Comparison of ENCODE assay signal across 14 cellular contexts in genomic region chr13:113814435-113814821, GRCh38. TPM values are rescaled to one million over a fixed set of nuclear protein-coding genes. Genes with fewer than 3 reads are reported as not detected.
DNase-seq lines count a peak whose midpoint lies in the region; TF ChIP-seq lines count a peak whose summit lies in the region.
"Had no signal": no experiment of that assay in that cellular context is flagged by ENCODE, and none has a peak within 500 bp of the region (broad histone marks: within the 10 kb centered on the region; RNA-seq: fewer than 3 reads in every experiment).

No MANE protein-coding gene starts in this region.

- TF ChIP-seq CTCF in PC-9 (conservative IDR thresholded peaks at IDR 0.05): no peak

- H3K9me2 ChIP-seq in PC-9 (ENCODE audit: insufficient read depth) (no peaks in the 10 kb centered on the region), Karpas-422 (replicated peaks; ENCODE audit: insufficient read depth, low read length) (no peaks in the 10 kb centered on the region)

- DNase-seq in EL: peak; percentile 55
- DNase-seq in PC-9: peak; percentile 80 to 86
- peak; percentile 41 for DNase-seq in fibroblast of peridontal ligament (ENCODE audit: extremely low read depth)
- no peak for DNase-seq in caudate nucleus (lab: John Stamatoyannopoulos, UW)
- no peak for DNase-seq in MV-4-11 (lab: John Stamatoyannopoulos, UW)
- DNase-seq in NCI-H748 treated with DMSO at 0.1 percent for 48 hours (lab: John Stamatoyannopoulos, UW): no peak
- no peak for DNase-seq in Karpas-422
- DNase-seq: activated CD8-positive, alpha-beta memory T cell treated with anti-CD3 and anti-CD28 coated beads, Interleukin-2, amount 50 U/mL, for 48 hours; CD4-positive, CD25-positive, alpha-beta regulatory T cell; naive B cell; NCI-H1694 treated with DMSO at 0.1 percent for 48 hours; WERI-Rb-1 had no signal

- H3K9me3 ChIP-seq in PC-9 (ENCODE audit: insufficient read depth, low read depth) (no peaks in the 10 kb centered on the region), skeletal muscle satellite cell (replicated peaks; ENCODE audit: low read length) (no peaks in the 10 kb centered on the region), Karpas-422 (ENCODE audit: low read length) (no peaks in the 10 kb centered on the region; the same call in 1 of the 2 replicates)

- BruUV-seq in PC-9 (replicated peaks; lab: Mats Ljungman, UMichigan): no TSS peak

- POLR2A ChIA-PET in PC-9 (lab: Charles Lee; ENCODE audit: unreplicated experiment): interaction anchor here (0.6 kb wide), 2 partner anchors 47 to 167 kb away, joined by 3 read pairs; no protein-coding TSS in a partner anchor

- H3K79me2 ChIP-seq in PC-9 (ENCODE audit: low read depth) (no peaks in the 10 kb centered on the region), Karpas-422 (ENCODE audit: low read length) (peaks cover 38% of the 10 kb centered on the region)

- H4K20me1 ChIP-seq in PC-9 (ENCODE audit: insufficient read depth): no peaks in the 10 kb centered on the region
- peaks cover 30% of the 10 kb centered on the region for H4K20me1 ChIP-seq in Karpas-422 (ENCODE audit: insufficient read depth, low read depth, low read length)

- peak overlapping the region; percentile 29; the same call in 1 of the 2 replicates for H3K4me3 ChIP-seq in PC-9
- no peak overlapping the region for H3K4me3 ChIP-seq in skeletal muscle satellite cell (ENCODE audit: low read length)
- H3K4me3 ChIP-seq in Karpas-422 (ENCODE audit: low read length): no peak overlapping the region

- H3K27me3 ChIP-seq in PC-9 (ENCODE audit: insufficient read depth, low read depth) (no peaks in the 10 kb centered on the region), skeletal muscle satellite cell (ENCODE audit: control insufficient read depth, insufficient read depth, low read length) (no peaks in the 10 kb centered on the region), Karpas-422 (ENCODE audit: low read length) (no peaks in the 10 kb centered on the region)

- H2AFZ ChIP-seq in PC-9 (no peak overlapping the region), Karpas-422 (ENCODE audit: low read length) (no peak overlapping the region)

- intact Hi-C loops in PC-9 (cut with micrococcal nuclease; ENCODE audit: unreplicated experiment): loop anchor here (2.0 kb wide), 1 partner anchor 30 kb away; no protein-coding TSS in a partner anchor

- H3K36me3 ChIP-seq in PC-9 (ENCODE audit: low read depth) (no peaks in the 10 kb centered on the region), skeletal muscle satellite cell (ENCODE audit: insufficient read depth, low read length) (peaks cover 10% of the 10 kb centered on the region), Karpas-422 (ENCODE audit: insufficient read depth, low read length) (peaks cover 12% of the 10 kb centered on the region)
- H3K36me3 ChIP-seq: WERI-Rb-1 had no signal

- CTCF ChIA-PET in PC-9 (lab: Charles Lee): no interaction called here

- no peak overlapping the region for H3K9ac ChIP-seq in skeletal muscle satellite cell (ENCODE audit: low read depth, low read length)
- no peak overlapping the region for H3K9ac ChIP-seq in Karpas-422 (ENCODE audit: low read length)

- H3K4me1 ChIP-seq in PC-9 (replicated peaks; ENCODE audit: insufficient read depth) (peaks cover 21% of the 10 kb centered on the region), skeletal muscle satellite cell (ENCODE audit: control insufficient read depth, insufficient read depth, low read length) (peaks cover 27% of the 10 kb centered on the region), Karpas-422 (ENCODE audit: low read length) (peaks cover 9% of the 10 kb centered on the region)

- H3F3A ChIP-seq in PC-9 (ENCODE audit: insufficient read depth, low read depth): peaks cover 18% of the 10 kb centered on the region; the same call in 1 of the 2 replicates

- H3K27ac ChIP-seq in PC-9 (no peak overlapping the region), caudate nucleus (ENCODE audit: low read depth, low read length) (no peak overlapping the region), Karpas-422 (ENCODE audit: low read length) (no peak overlapping the region)
- H3K27ac ChIP-seq: WERI-Rb-1 had no signal

- peak overlapping the region; percentile 73 for H3K4me2 ChIP-seq in PC-9
- peak overlapping the region; percentile 48 for H3K4me2 ChIP-seq in skeletal muscle satellite cell (ENCODE audit: low read length)
- no peak overlapping the region for H3K4me2 ChIP-seq in Karpas-422 (ENCODE audit: low read depth, low read length, poor library complexity, severe bottlenecking)

RNA-seq across cellular contexts. Expression of gene GAS6, which starts 49.4 kb away (rescaled TPM):
- 92.9 and 93.8 TPM in 2 replicates for total RNA-seq in PC-9 (2021)
- total RNA-seq in skeletal muscle satellite cell (2012; rRNA removed): 58.3 and 82.6 TPM in 2 replicates
- total RNA-seq in Karpas-422 (2014; rRNA removed; shearing (Covaris generic); ENCODE audit: low replicate concordance): not detected in 2 replicates

RNA-seq across cellular contexts. Expression of gene TMEM255B, which starts 55.4 kb away (rescaled TPM):
- 0.53 and 0.61 TPM in 2 replicates for total RNA-seq in PC-9 (2021)
- total RNA-seq in skeletal muscle satellite cell (2012; rRNA removed): 0.87 and 2.5 TPM in 2 replicates
- 0.86 and 1.4 TPM in 2 replicates for total RNA-seq in Karpas-422 (2014; rRNA removed; shearing (Covaris generic); ENCODE audit: low replicate concordance)
- total RNA-seq: frontal cortex had no signal

Comparison
In these comparisons a context has a peak if more than half of its experiments do, and no peak if none do; other contexts are left out.
1. DNase-seq: peak in EL (single experiment), PC-9 (2 of 2) and fibroblast of peridontal ligament (single experiment); none in caudate nucleus (0 of 61), MV-4-11 (single experiment), NCI-H748 treated with DMSO at 0.1 percent for 48 hours (single experiment) and Karpas-422 (single experiment).
2. RNA of gene GAS6, which starts 49.4 kb away (total RNA-seq): 92.9 to 93.8 TPM in PC-9; not detected in Karpas-422; every median in the first group is over 10 times any median in the second.